In genomic region chr3:69770219-69770618, GRCh38 we compare ENCODE assay signal across 14 cellular contexts. TPM values are rescaled to one million over a fixed set of nuclear protein-coding genes. Genes with fewer than 3 reads are reported as not detected.
DNase-seq lines count a peak whose midpoint lies in the region; ATAC-seq, FAIRE-seq and TF ChIP-seq lines count a peak whose summit lies in the region.
"Had no signal": no experiment of that assay in that cellular context is flagged by ENCODE, and none has a peak within 500 bp of the region (broad histone marks: within the 10 kb centered on the region; RNA-seq: fewer than 3 reads in every experiment).

No MANE protein-coding gene starts in this region.

- H3K27me3 Mint-ChIP-seq in progenitor cell of endocrine pancreas = no peaks in the 10 kb centered on the region
- H3K27me3 Mint-ChIP-seq: activated naive CD8-positive, alpha-beta T cell treated with anti-CD3 and anti-CD28 coated beads, Interleukin-2, amount 10 ng/mL, durations not matched to agents 7 days and 5 days; dendritic cell treated with granulocyte-macrophage colony-stimulating factor and Interleukin-4, amounts not matched to agents 40 ng/mL and 50 ng/mL, for 4 days had no signal

- TF ChIP-seq CTCF in epithelial cell of esophagus (IDR thresholded peaks at IDR 0.05; ENCODE audit: insufficient read depth, low read depth, low read length, missing control alignments) (no peak), progenitor cell of endocrine pancreas (IDR thresholded peaks at IDR 0.05; ENCODE audit: unreplicated experiment) (no peak)

- ATAC-seq in GM18867 (IDR thresholded peaks at IDR 0.05; ENCODE audit: unreplicated experiment) = no peak

- H3K36me3 Mint-ChIP-seq in progenitor cell of endocrine pancreas (ENCODE audit: insufficient read depth) = no peaks in the 10 kb centered on the region
- H3K36me3 Mint-ChIP-seq: activated naive CD8-positive, alpha-beta T cell treated with anti-CD3 and anti-CD28 coated beads, Interleukin-2, amount 10 ng/mL, durations not matched to agents 7 days and 5 days had no signal

- H3K9me3 Mint-ChIP-seq in progenitor cell of endocrine pancreas (ENCODE audit: low read depth) = no peaks in the 10 kb centered on the region
- H3K9me3 Mint-ChIP-seq: activated naive CD8-positive, alpha-beta T cell treated with anti-CD3 and anti-CD28 coated beads, Interleukin-2, amount 10 ng/mL, durations not matched to agents 7 days and 5 days; dendritic cell treated with granulocyte-macrophage colony-stimulating factor and Interleukin-4, amounts not matched to agents 40 ng/mL and 50 ng/mL, for 4 days had no signal

- no peak overlapping the region for H3K4me3 Mint-ChIP-seq in progenitor cell of endocrine pancreas (ENCODE audit: low read depth)
- H3K4me3 Mint-ChIP-seq: activated naive CD8-positive, alpha-beta T cell treated with anti-CD3 and anti-CD28 coated beads, Interleukin-2, amount 10 ng/mL, durations not matched to agents 7 days and 5 days; dendritic cell treated with granulocyte-macrophage colony-stimulating factor and Interleukin-4, amounts not matched to agents 40 ng/mL and 50 ng/mL, for 4 days had no signal

- no peak overlapping the region for H3K4me3 ChIP-seq in epithelial cell of esophagus (ENCODE audit: low read length)
- H3K4me3 ChIP-seq: left ventricle myocardium inferior had no signal

- peak; percentile 92 for DNase-seq in RCC 7860 (ENCODE audit: low spot score)
- peak; percentile 85 for DNase-seq in epithelial cell of esophagus (ENCODE audit: low read depth)
- no peak for DNase-seq in progenitor cell of endocrine pancreas (ENCODE audit: low spot score, unreplicated experiment)
- no peak for DNase-seq in activated effector memory CD4-positive, alpha-beta T cell treated with Interleukin-2 at 50 U/mL for 16 hours
- no peak for DNase-seq in OCI-M1 (lab: John Stamatoyannopoulos, UW)
- DNase-seq in stimulated activated CD4-positive, alpha-beta T cell treated with anti-CD3 and anti-CD28 coated beads, Interleukin-4, amount 100 ng/mL, for 1 hour = no peak
- DNase-seq: activated naive CD8-positive, alpha-beta T cell treated with anti-CD3 and anti-CD28 coated beads, Interleukin-2, amount 10 ng/mL, durations not matched to agents 7 days and 5 days; left ventricle myocardium inferior; MV-4-11; occipital lobe had no signal

- H3K4me1 Mint-ChIP-seq in progenitor cell of endocrine pancreas (ENCODE audit: low read depth) = peaks cover 6% of the 10 kb centered on the region
- H3K4me1 Mint-ChIP-seq: activated naive CD8-positive, alpha-beta T cell treated with anti-CD3 and anti-CD28 coated beads, Interleukin-2, amount 10 ng/mL, durations not matched to agents 7 days and 5 days had no signal

- H3K27ac Mint-ChIP-seq in progenitor cell of endocrine pancreas = peak overlapping the region; percentile 43
- H3K27ac Mint-ChIP-seq: activated naive CD8-positive, alpha-beta T cell treated with anti-CD3 and anti-CD28 coated beads, Interleukin-2, amount 10 ng/mL, durations not matched to agents 7 days and 5 days; dendritic cell treated with granulocyte-macrophage colony-stimulating factor and Interleukin-4, amounts not matched to agents 40 ng/mL and 50 ng/mL, for 4 days had no signal

- peak; percentile 100 for FAIRE-seq in G401.6 (lab: Jason Lieb, UNC)
- peak; percentile 100 for FAIRE-seq in RCC 7860 (lab: Jason Lieb, UNC)
- FAIRE-seq: TTC549 had no signal

RNA-seq across cellular contexts. Expression of gene MITF, which starts 31.0 kb away (rescaled TPM):
- total RNA-seq in progenitor cell of endocrine pancreas = 15.7 and 19.4 TPM in 2 replicates

Comparison
In these comparisons a context has a peak if more than half of its experiments do, and no peak if none do; other contexts are left out.
1. DNase-seq: peak in RCC 7860 (single experiment) and epithelial cell of esophagus (single experiment); none in progenitor cell of endocrine pancreas (single experiment), activated effector memory CD4-positive, alpha-beta T cell treated with Interleukin-2 at 50 U/mL for 16 hours (single experiment), OCI-M1 (single experiment) and stimulated activated CD4-positive, alpha-beta T cell treated with anti-CD3 and anti-CD28 coated beads, Interleukin-4, amount 100 ng/mL, for 1 hour (single experiment).